ENCODE assay signal across 21 cellular contexts in the genomic region with DNA sequence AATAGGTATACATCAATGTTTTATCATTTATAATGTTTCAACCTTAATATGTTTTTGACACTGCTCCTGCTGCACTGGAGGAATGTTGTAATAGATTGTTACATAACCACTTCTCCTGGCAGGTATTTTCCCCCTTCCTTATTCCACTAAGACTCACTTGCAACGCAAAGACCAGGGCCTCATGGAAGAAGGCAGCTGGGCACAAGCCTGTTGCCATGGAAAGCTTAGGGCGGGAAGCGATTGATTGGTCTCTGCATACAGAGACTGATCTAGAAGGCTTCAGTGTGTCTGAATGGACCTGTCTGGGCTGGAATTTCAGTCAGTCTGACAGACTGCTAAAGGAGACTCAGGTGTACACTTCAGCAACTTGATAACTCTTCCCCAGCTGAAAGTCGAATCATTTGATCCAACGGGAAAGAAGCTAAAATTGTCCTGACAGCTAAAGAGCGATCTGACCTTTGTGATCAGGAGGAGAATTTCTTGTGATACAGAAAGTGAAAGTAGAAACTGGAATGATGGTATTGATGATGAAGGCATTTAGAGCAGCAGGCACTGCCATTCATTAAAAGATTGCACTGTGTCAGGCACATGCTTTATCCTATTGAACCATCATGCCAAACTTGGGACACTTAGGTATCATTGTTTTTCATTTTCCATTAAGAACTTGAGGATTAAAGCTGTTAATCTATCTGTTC.
DNase-seq lines count a peak whose midpoint lies in the region; ATAC-seq and TF ChIP-seq lines count a peak whose summit lies in the region.
"Had no signal": no experiment of that assay in that cellular context is flagged by ENCODE, and none has a peak within 500 bp of the region (broad histone marks: within the 10 kb centered on the region; RNA-seq: fewer than 3 reads in every experiment).

No MANE protein-coding gene starts in this region.

- H3K27me3 Mint-ChIP-seq in T-helper 1 cell treated with Interleukin-12 subunit alpha and Interleukin-12 subunit beta and Interleukin-4 antibody, amounts not matched to agents 30 μg/mL and 1 μg/mL, for 36 hours (ENCODE audit: low read depth), result no peaks in the 10 kb centered on the region
- no peaks in the 10 kb centered on the region for H3K27me3 Mint-ChIP-seq in central memory CD8-positive, alpha-beta T cell
- no peaks in the 10 kb centered on the region for H3K27me3 Mint-ChIP-seq in naive thymus-derived CD4-positive, alpha-beta T cell
- peaks cover 0 to 5% (median 2%) of the 10 kb centered on the region in 3 donors for H3K27me3 Mint-ChIP-seq in immature natural killer cell (ENCODE audit: low read depth in 3 of 3)
- H3K27me3 Mint-ChIP-seq: brain, IgD-negative memory B cell had no signal

- H3K9me3 Mint-ChIP-seq in T-helper 1 cell treated with Interleukin-12 subunit alpha and Interleukin-12 subunit beta and Interleukin-4 antibody, amounts not matched to agents 30 μg/mL and 1 μg/mL, for 36 hours, result no peaks in the 10 kb centered on the region
- H3K9me3 Mint-ChIP-seq in central memory CD8-positive, alpha-beta T cell, result peaks cover 5% of the 10 kb centered on the region
- peaks cover 0 to 3% (median 0%) of the 10 kb centered on the region in 11 donors for H3K9me3 Mint-ChIP-seq in naive thymus-derived CD4-positive, alpha-beta T cell
- peaks cover 0 to 2% (median 0%) of the 10 kb centered on the region in 6 donors for H3K9me3 Mint-ChIP-seq in immature natural killer cell
- H3K9me3 Mint-ChIP-seq: activated CD8-positive, alpha-beta T cell treated with anti-CD3 and anti-CD28 coated beads for 36 hours had no signal

- H3K27ac Mint-ChIP-seq in T-helper 1 cell treated with Interleukin-12 subunit alpha and Interleukin-12 subunit beta and Interleukin-4 antibody, amounts not matched to agents 30 μg/mL and 1 μg/mL, for 36 hours, result no peak overlapping the region
- H3K27ac Mint-ChIP-seq in central memory CD8-positive, alpha-beta T cell (ENCODE audit: low read depth), result no peak overlapping the region
- H3K27ac Mint-ChIP-seq in naive thymus-derived CD4-positive, alpha-beta T cell, result no peak overlapping the region
- H3K27ac Mint-ChIP-seq in immature natural killer cell, result peak overlapping the region in 1 of 6 donors; percentile 22
- H3K27ac Mint-ChIP-seq: activated CD8-positive, alpha-beta T cell treated with anti-CD3 and anti-CD28 coated beads for 36 hours; IgD-negative memory B cell had no signal

- no peak overlapping the region for H3K27ac ChIP-seq in naive thymus-derived CD4-positive, alpha-beta T cell (ENCODE audit: low read depth, low read length)
- no peak overlapping the region for H3K27ac ChIP-seq in testis
- H3K27ac ChIP-seq: coronary artery, gastrocnemius medialis, HL-60, spleen had no signal

- no peaks in the 10 kb centered on the region for H3K36me3 Mint-ChIP-seq in T-helper 1 cell treated with Interleukin-12 subunit alpha and Interleukin-12 subunit beta and Interleukin-4 antibody, amounts not matched to agents 30 μg/mL and 1 μg/mL, for 36 hours (ENCODE audit: low read depth)
- H3K36me3 Mint-ChIP-seq in central memory CD8-positive, alpha-beta T cell (ENCODE audit: insufficient read depth), result no peaks in the 10 kb centered on the region
- H3K36me3 Mint-ChIP-seq in naive thymus-derived CD4-positive, alpha-beta T cell, result no peaks in the 10 kb centered on the region
- no peaks in the 10 kb centered on the region for H3K36me3 Mint-ChIP-seq in immature natural killer cell
- H3K36me3 Mint-ChIP-seq: IgD-negative memory B cell had no signal

- 85 to 86% methylated on average over 6 of the region's 6 CpGs for WGBS in testis, 2 donors

- H3K36me3 ChIP-seq in naive thymus-derived CD4-positive, alpha-beta T cell (ENCODE audit: control insufficient read depth in 2 of 3, insufficient read depth in 3 of 3, low read length in 3 of 3), result no peaks in the 10 kb centered on the region
- no peaks in the 10 kb centered on the region for H3K36me3 ChIP-seq in testis (ENCODE audit: low read depth, missing control alignments)
- H3K36me3 ChIP-seq: gastrocnemius medialis, spleen had no signal

- no peak for TF ChIP-seq POLR2A in testis (IDR thresholded peaks at IDR 0.05)

- ATAC-seq in HG03442 (IDR thresholded peaks at IDR 0.05; ENCODE audit: unreplicated experiment), result peak; percentile 46
- ATAC-seq in central memory CD8-positive, alpha-beta T cell (replicated peaks; ENCODE audit: extremely low read depth, poor library complexity, severe bottlenecking), result no peak
- ATAC-seq in naive thymus-derived CD4-positive, alpha-beta T cell, result no peak
- ATAC-seq in GM21367 (IDR thresholded peaks at IDR 0.05; ENCODE audit: unreplicated experiment), result no peak
- ATAC-seq: activated CD8-positive, alpha-beta T cell treated with anti-CD3 and anti-CD28 coated beads for 36 hours; gastrocnemius medialis had no signal

- H3K4me3 Mint-ChIP-seq in T-helper 1 cell treated with Interleukin-12 subunit alpha and Interleukin-12 subunit beta and Interleukin-4 antibody, amounts not matched to agents 30 μg/mL and 1 μg/mL, for 36 hours, result peak overlapping the region; percentile 25
- peak overlapping the region; percentile 40 for H3K4me3 Mint-ChIP-seq in central memory CD8-positive, alpha-beta T cell
- peak overlapping the region in 9 of 10 donors; percentile 26 to 74 (median 54) for H3K4me3 Mint-ChIP-seq in naive thymus-derived CD4-positive, alpha-beta T cell
- peak overlapping the region in 2 of 5 donors; percentile 64 to 74 for H3K4me3 Mint-ChIP-seq in immature natural killer cell
- H3K4me3 Mint-ChIP-seq: activated CD8-positive, alpha-beta T cell treated with anti-CD3 and anti-CD28 coated beads for 36 hours had no signal

- intact Hi-C loops in naive thymus-derived CD4-positive, alpha-beta T cell (cut with micrococcal nuclease), result no loop called here
- intact Hi-C loops in testis (cut with DNase I; ENCODE audit: low total_unique reads), result no loop called here

- no peak overlapping the region for H3K4me3 ChIP-seq in naive thymus-derived CD4-positive, alpha-beta T cell (ENCODE audit: low read length)
- H3K4me3 ChIP-seq in testis, result no peak overlapping the region
- H3K4me3 ChIP-seq: coronary artery, gastrocnemius medialis, spleen had no signal

- CTCF ChIA-PET in naive thymus-derived CD4-positive, alpha-beta T cell (lab: Charles Lee), result no interaction called here

- no peak for TF ChIP-seq CTCF in testis (IDR thresholded peaks at IDR 0.05)

- no peaks in the 10 kb centered on the region for H3K9me3 ChIP-seq in naive thymus-derived CD4-positive, alpha-beta T cell (ENCODE audit: control insufficient read depth in 2 of 3, low read length in 3 of 3)
- no peaks in the 10 kb centered on the region for H3K9me3 ChIP-seq in testis
- H3K9me3 ChIP-seq: gastrocnemius medialis, spleen had no signal

- POLR2A ChIA-PET in naive thymus-derived CD4-positive, alpha-beta T cell (lab: Charles Lee), result no interaction called here

- peaks cover 0 to 4% of the 10 kb centered on the region in 2 donors for H3K4me1 ChIP-seq in naive thymus-derived CD4-positive, alpha-beta T cell (ENCODE audit: control insufficient read depth in 2 of 2, insufficient read depth in 2 of 2, low read length in 2 of 2)
- no peaks in the 10 kb centered on the region for H3K4me1 ChIP-seq in testis
- H3K4me1 ChIP-seq: gastrocnemius medialis, spleen had no signal

- H3K4me1 Mint-ChIP-seq in T-helper 1 cell treated with Interleukin-12 subunit alpha and Interleukin-12 subunit beta and Interleukin-4 antibody, amounts not matched to agents 30 μg/mL and 1 μg/mL, for 36 hours (ENCODE audit: low read depth), result no peaks in the 10 kb centered on the region
- peaks cover 5% of the 10 kb centered on the region for H3K4me1 Mint-ChIP-seq in central memory CD8-positive, alpha-beta T cell
- H3K4me1 Mint-ChIP-seq in naive thymus-derived CD4-positive, alpha-beta T cell, result peaks cover 4 to 14% (median 9%) of the 10 kb centered on the region in 7 donors
- peaks cover 0 to 10% of the 10 kb centered on the region in 2 donors for H3K4me1 Mint-ChIP-seq in immature natural killer cell

- no peaks in the 10 kb centered on the region for H3K27me3 ChIP-seq in naive thymus-derived CD4-positive, alpha-beta T cell (ENCODE audit: control insufficient read depth in 2 of 2, insufficient read depth in 2 of 2, low read length in 2 of 2)
- no peaks in the 10 kb centered on the region for H3K27me3 ChIP-seq in testis
- H3K27me3 ChIP-seq: gastrocnemius medialis, spleen had no signal

- DNase-seq in T-helper 1 cell, result no peak
- no peak for DNase-seq in central memory CD8-positive, alpha-beta T cell (ENCODE audit: low spot score in 2 of 2)
- no peak for DNase-seq in naive thymus-derived CD4-positive, alpha-beta T cell
- DNase-seq in testis, result no peak
- DNase-seq in immature natural killer cell, result no peak
- DNase-seq: activated CD8-positive, alpha-beta T cell treated with anti-CD3 and anti-CD28 coated beads for 36 hours; activated naive CD4-positive, alpha-beta T cell treated with anti-CD3 and anti-CD28 coated beads, Interleukin-2, amount 50 U/mL, for 16 hours; activated T-cell treated with anti-CD3 and anti-CD28 coated beads, Interleukin-2, amount 50 U/mL, for 1 hour; gastrocnemius medialis; midbrain; NCI-H1694 treated with DMSO at 0.1 percent for 48 hours; SHP77 treated with DMSO at 0.1 percent for 48 hours; spleen; stimulated activated CD4-positive, alpha-beta T cell treated with anti-CD3 and anti-CD28 coated beads, Interleukin-4, amount 100 ng/mL, for 4 hours had no signal
